ENCODE assay signal across 1 cellular context in genomic region chr3:142941373-142942123, GRCh38.
TF ChIP-seq lines count a peak whose summit lies in the region.

No MANE protein-coding gene starts in this region.

TF ChIP-seq in HepG2, 621 proteins besides CTCF, POLR2A, EP300 and RAD21 (continued from another document and continues in another):
- TF ChIP-seq AHDC1 (CRISPR knock-in tag; IDR thresholded peaks at IDR 0.05; ENCODE audit: borderline replicate concordance) (peak; percentile 99), U2AF1 (optimal IDR thresholded peaks at IDR 0.05; ENCODE audit: low read depth, low read length) (no peak), ZBTB3 (CRISPR knock-in tag; IDR thresholded peaks at IDR 0.05; ENCODE audit: borderline replicate concordance, low read depth) (0 out of 2 replicates have a peak, but pooled peaks have one; percentile 48), ZNF543 (CRISPR knock-in tag; IDR thresholded peaks at IDR 0.05) (no peak; the same call in 1 of the 2 replicates), RARG (CRISPR knock-in tag; IDR thresholded peaks at IDR 0.05; ENCODE audit: low read depth) (no peak), SIX4 (CRISPR knock-in tag; IDR thresholded peaks at IDR 0.05) (peak; percentile 73; the same call in 1 of the 2 replicates), ZNF614 (CRISPR knock-in tag; IDR thresholded peaks at IDR 0.05; ENCODE audit: borderline replicate concordance) (peak; percentile 80; the same call in 1 of the 2 replicates), RFX3 (CRISPR knock-in tag; IDR thresholded peaks at IDR 0.05) (no peak), EHMT2 (IDR thresholded peaks at IDR 0.05; ENCODE audit: borderline replicate concordance, low read depth, low read length) (peak; percentile 31; the same call in 1 of the 2 replicates), ZNF670 (CRISPR knock-in tag; IDR thresholded peaks at IDR 0.05; ENCODE audit: borderline replicate concordance) (peak; percentile 76), DNMT3B (CRISPR knock-in tag; conservative IDR thresholded peaks at IDR 0.05) (no peak), GABPA (IDR thresholded peaks at IDR 0.05; ENCODE audit: low read depth, low read length) (no peak), GABPA (CRISPR knock-in tag; IDR thresholded peaks at IDR 0.05; ENCODE audit: low read depth) (peak; percentile 36; the same call in 1 of the 2 replicates), ZFP36L1 (CRISPR knock-in tag; IDR thresholded peaks at IDR 0.05) (peak; percentile 66; the same call in 1 of the 2 replicates), REPIN1 (CRISPR knock-in tag; IDR thresholded peaks at IDR 0.05; ENCODE audit: borderline replicate concordance, low read depth) (peak; percentile 89), SNAPC2 (CRISPR knock-in tag; IDR thresholded peaks at IDR 0.05) (peak; percentile 55; the same call in 1 of the 2 replicates), ZNF557 (CRISPR knock-in tag; IDR thresholded peaks at IDR 0.05) (no peak), ISX (CRISPR knock-in tag; conservative IDR thresholded peaks at IDR 0.05) (0 out of 2 replicates have a peak, but pooled peaks have one; percentile 58), ETV5 (CRISPR knock-in tag; IDR thresholded peaks at IDR 0.05; ENCODE audit: borderline replicate concordance) (peak; percentile 91; the same call in 1 of the 2 replicates), ZNF280D (CRISPR knock-in tag; IDR thresholded peaks at IDR 0.05) (peak; percentile 96), ZSCAN20 (CRISPR knock-in tag; IDR thresholded peaks at IDR 0.05; ENCODE audit: borderline replicate concordance) (no peak), BRD4 (CRISPR knock-in tag; IDR thresholded peaks at IDR 0.05) (no peak), KDM5A (IDR thresholded peaks at IDR 0.05; ENCODE audit: borderline replicate concordance, low read length) (no peak), ZNF782 (CRISPR knock-in tag; IDR thresholded peaks at IDR 0.05; ENCODE audit: borderline replicate concordance) (no peak; the same call in 1 of the 2 replicates), SOX6 (IDR thresholded peaks at IDR 0.05) (no peak), SOX6 (CRISPR knock-in tag; IDR thresholded peaks at IDR 0.05) (peak; percentile 98), DPF2 (CRISPR knock-in tag; IDR thresholded peaks at IDR 0.05; ENCODE audit: borderline replicate concordance, low read depth) (peak; percentile 95), CCAR2 (optimal IDR thresholded peaks at IDR 0.05; ENCODE audit: low read depth, low read length) (no peak), ZNF598 (CRISPR knock-in tag; IDR thresholded peaks at IDR 0.05; ENCODE audit: borderline replicate concordance) (no peak), E2F1 (CRISPR knock-in tag; IDR thresholded peaks at IDR 0.05) (0 out of 2 replicates have a peak, but pooled peaks have one; percentile 12), GATA4 (IDR thresholded peaks at IDR 0.05; ENCODE audit: borderline replicate concordance, low read depth) (peak; percentile 86), SETDB1 (CRISPR knock-in tag; IDR thresholded peaks at IDR 0.05; ENCODE audit: borderline replicate concordance) (no peak), ZSCAN31 (CRISPR knock-in tag; IDR thresholded peaks at IDR 0.05; ENCODE audit: low read depth) (peak; percentile 86), ZBTB39 (CRISPR knock-in tag; IDR thresholded peaks at IDR 0.05) (no peak), KLF13 (CRISPR knock-in tag; IDR thresholded peaks at IDR 0.05) (no peak), KDM2A (CRISPR knock-in tag; IDR thresholded peaks at IDR 0.05; ENCODE audit: borderline replicate concordance, low read depth) (no peak), NRL (CRISPR knock-in tag; IDR thresholded peaks at IDR 0.05; ENCODE audit: borderline replicate concordance) (no peak), ZNF44 (CRISPR knock-in tag; IDR thresholded peaks at IDR 0.05) (no peak), ZNF776 (CRISPR knock-in tag; IDR thresholded peaks at IDR 0.05) (no peak), FOSL1 (CRISPR knock-in tag; IDR thresholded peaks at IDR 0.05; ENCODE audit: borderline replicate concordance) (peak; percentile 49; the same call in 1 of the 2 replicates), RAD51 (IDR thresholded peaks at IDR 0.05; ENCODE audit: borderline replicate concordance) (no peak), ZNF773 (CRISPR knock-in tag; IDR thresholded peaks at IDR 0.05; ENCODE audit: borderline replicate concordance) (no peak), ZFAT (CRISPR knock-in tag; conservative IDR thresholded peaks at IDR 0.05) (no peak), ZNF354B (CRISPR knock-in tag; IDR thresholded peaks at IDR 0.05) (no peak)
- TF ChIP-seq, protein P1, sequence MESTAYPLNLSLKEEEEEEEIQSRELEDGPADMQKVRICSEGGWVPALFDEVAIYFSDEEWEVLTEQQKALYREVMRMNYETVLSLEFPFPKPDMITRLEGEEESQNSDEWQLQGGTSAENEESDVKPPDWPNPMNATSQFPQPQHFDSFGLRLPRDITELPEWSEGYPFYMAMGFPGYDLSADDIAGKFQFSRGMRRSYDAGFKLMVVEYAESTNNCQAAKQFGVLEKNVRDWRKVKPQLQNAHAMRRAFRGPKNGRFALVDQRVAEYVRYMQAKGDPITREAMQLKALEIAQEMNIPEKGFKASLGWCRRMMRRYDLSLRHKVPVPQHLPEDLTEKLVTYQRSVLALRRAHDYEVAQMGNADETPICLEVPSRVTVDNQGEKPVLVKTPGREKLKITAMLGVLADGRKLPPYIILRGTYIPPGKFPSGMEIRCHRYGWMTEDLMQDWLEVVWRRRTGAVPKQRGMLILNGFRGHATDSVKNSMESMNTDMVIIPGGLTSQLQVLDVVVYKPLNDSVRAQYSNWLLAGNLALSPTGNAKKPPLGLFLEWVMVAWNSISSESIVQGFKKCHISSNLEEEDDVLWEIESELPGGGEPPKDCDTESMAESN (CRISPR knock-in tag; conservative IDR thresholded peaks at IDR 0.05) = peak; percentile 77
- TF ChIP-seq, protein P2, sequence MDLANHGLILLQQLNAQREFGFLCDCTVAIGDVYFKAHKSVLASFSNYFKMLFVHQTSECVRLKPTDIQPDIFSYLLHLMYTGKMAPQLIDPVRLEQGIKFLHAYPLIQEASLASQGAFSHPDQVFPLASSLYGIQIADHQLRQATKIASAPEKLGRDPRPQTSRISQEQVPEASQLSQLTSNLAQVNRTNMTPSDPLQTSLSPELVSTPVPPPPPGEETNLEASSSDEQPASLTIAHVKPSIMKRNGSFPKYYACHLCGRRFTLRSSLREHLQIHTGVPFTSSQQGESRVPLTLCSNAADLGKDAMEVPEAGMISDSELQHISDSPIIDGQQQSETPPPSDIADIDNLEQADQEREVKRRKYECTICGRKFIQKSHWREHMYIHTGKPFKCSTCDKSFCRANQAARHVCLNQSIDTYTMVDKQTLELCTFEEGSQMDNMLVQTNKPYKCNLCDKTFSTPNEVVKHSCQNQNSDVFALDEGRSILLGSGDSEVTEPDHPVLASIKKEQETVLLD (CRISPR knock-in tag; IDR thresholded peaks at IDR 0.05; ENCODE audit: low read depth) = no peak
- TF ChIP-seq, protein P3, sequence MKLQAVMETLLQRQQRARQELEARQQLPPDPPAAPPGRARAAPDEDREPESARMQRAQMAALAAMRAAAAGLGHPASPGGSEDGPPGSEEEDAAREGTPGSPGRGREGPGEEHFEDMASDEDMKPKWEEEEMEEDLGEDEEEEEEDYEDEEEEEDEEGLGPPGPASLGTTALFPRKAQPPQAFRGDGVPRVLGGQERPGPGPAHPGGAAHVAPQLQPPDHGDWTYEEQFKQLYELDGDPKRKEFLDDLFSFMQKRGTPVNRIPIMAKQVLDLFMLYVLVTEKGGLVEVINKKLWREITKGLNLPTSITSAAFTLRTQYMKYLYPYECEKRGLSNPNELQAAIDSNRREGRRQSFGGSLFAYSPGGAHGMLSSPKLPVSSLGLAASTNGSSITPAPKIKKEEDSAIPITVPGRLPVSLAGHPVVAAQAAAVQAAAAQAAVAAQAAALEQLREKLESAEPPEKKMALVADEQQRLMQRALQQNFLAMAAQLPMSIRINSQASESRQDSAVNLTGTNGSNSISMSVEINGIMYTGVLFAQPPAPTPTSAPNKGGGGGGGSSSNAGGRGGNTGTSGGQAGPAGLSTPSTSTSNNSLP (IDR thresholded peaks at IDR 0.05; ENCODE audit: low read depth, low read length) = peak; percentile 98
